In the genomic region with DNA sequence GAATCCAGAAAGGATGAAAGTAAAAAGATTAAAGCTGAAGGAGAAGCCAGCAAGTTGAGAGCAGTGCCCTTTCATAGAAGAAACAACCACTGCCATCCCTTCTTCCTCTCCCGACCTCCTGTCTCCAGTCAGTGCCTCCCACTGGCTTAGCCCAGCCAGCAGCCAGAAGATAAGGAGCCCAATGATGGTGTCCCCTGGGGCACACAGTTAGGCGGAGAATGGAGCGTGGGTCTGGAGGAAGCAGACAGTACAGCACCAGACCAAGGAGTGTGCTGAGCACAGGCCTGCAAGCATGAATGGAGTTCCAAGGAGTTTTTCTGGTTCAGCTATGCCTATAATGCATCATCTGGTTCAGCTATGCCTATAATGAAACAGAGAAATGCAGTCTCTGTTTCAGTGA, we compare ENCODE assay signal across 15 cellular contexts. TPM values are rescaled to one million over a fixed set of nuclear protein-coding genes. Genes with fewer than 3 reads are reported as not detected.
DNase-seq lines count a peak whose midpoint lies in the region; ATAC-seq, FAIRE-seq and TF ChIP-seq lines count a peak whose summit lies in the region.
"Had no signal": no experiment of that assay in that cellular context is flagged by ENCODE, and none has a peak within 500 bp of the region (broad histone marks: within the 10 kb centered on the region; RNA-seq: fewer than 3 reads in every experiment).

No MANE protein-coding gene starts in this region.

- H2AFZ ChIP-seq in K562 (ENCODE audit: low read depth, low read length) (no peak overlapping the region), MM.1S (ENCODE audit: low read length) (no peak overlapping the region)

- H3K36me3 ChIP-seq in right atrium auricular region (peaks cover 4% of the 10 kb centered on the region), K562 (ENCODE audit: control insufficient read depth, insufficient read depth, low read length) (no peaks in the 10 kb centered on the region; the same call in 2 of the 3 replicates), thyroid gland (no peaks in the 10 kb centered on the region), MM.1S (replicated peaks; ENCODE audit: insufficient read depth, low read length) (no peaks in the 10 kb centered on the region)

- FAIRE-seq in K562 (lab: Jason Lieb, UNC), result no peak

- no TSS peak for BruUV-seq in K562 (replicated peaks; lab: Mats Ljungman, UMichigan)

- no peaks in the 10 kb centered on the region for H3K9me3 ChIP-seq in right atrium auricular region
- H3K9me3 ChIP-seq in K562 (replicated peaks; ENCODE audit: control insufficient read depth, insufficient read depth, low read depth, low read length), result no peaks in the 10 kb centered on the region
- no peaks in the 10 kb centered on the region for H3K9me3 ChIP-seq in thyroid gland
- no peaks in the 10 kb centered on the region for H3K9me3 ChIP-seq in MM.1S (replicated peaks; ENCODE audit: insufficient read depth, low read length)
- H3K9me3 ChIP-seq: esophagus muscularis mucosa, sigmoid colon had no signal

- H3K27me3 ChIP-seq in right atrium auricular region (no peaks in the 10 kb centered on the region), K562 (ENCODE audit: control insufficient read depth in 2 of 2, insufficient read depth in 2 of 2, low read length in 2 of 2) (no peaks in the 10 kb centered on the region), thyroid gland (no peaks in the 10 kb centered on the region), MM.1S (replicated peaks; ENCODE audit: insufficient read depth, low read length) (no peaks in the 10 kb centered on the region)
- H3K27me3 ChIP-seq: esophagus muscularis mucosa, sigmoid colon had no signal

- ATAC-seq in Right ventricle myocardium inferior (peak; percentile 87), K562 (peak; percentile 80)
- ATAC-seq: activated CD4-positive, CD25-positive, alpha-beta regulatory T cell treated with anti-CD3 and anti-CD28 coated beads, Interleukin-2, amount 50 U/mL, for 24 hours had no signal

- H3K4me2 ChIP-seq in K562 (ENCODE audit: insufficient read depth, low read length) (no peak overlapping the region), MM.1S (ENCODE audit: low read depth, low read length) (no peak overlapping the region)

- no peaks in the 10 kb centered on the region for H3K9me1 ChIP-seq in K562 (ENCODE audit: control insufficient read depth, insufficient read depth, low read length)

- TF ChIP-seq POLR2A in K562 (conservative IDR thresholded peaks at IDR 0.05), result no peak
- TF ChIP-seq POLR2A in thyroid gland (IDR thresholded peaks at IDR 0.05), result no peak

- H3K9ac ChIP-seq in K562 (ENCODE audit: insufficient read depth in 1 of 2, low read depth in 2 of 2, low read length in 2 of 2), result no peak overlapping the region
- H3K9ac ChIP-seq in MM.1S (ENCODE audit: low read length), result no peak overlapping the region

- TF ChIP-seq RAD21 in K562 (CRISPR knock-in tag; conservative IDR thresholded peaks at IDR 0.05 in 1 of 2, IDR thresholded peaks at IDR 0.05 in 1 of 2), result no peak

- in situ Hi-C loops in K562 (cut with MboI), result no loop called here

- 0% methylated on average over 3 of the region's 3 CpGs for WGBS in K562 (ENCODE audit: insufficient coverage, low coverage, missing lambda C conversion rate)
- WGBS in thyroid gland, 2 donors, result 66 to 73% methylated on average over 3 of the region's 3 CpGs

- TF ChIP-seq CTCF in right atrium auricular region (IDR thresholded peaks at IDR 0.05), result no peak
- no peak for TF ChIP-seq CTCF in K562 (IDR thresholded peaks at IDR 0.05 in 2 of 3, conservative IDR thresholded peaks at IDR 0.05 in 1 of 3; ENCODE audit: insufficient read depth in 2 of 3, low read depth in 1 of 3, low read length in 3 of 3)
- no peak for TF ChIP-seq CTCF in thyroid gland (IDR thresholded peaks at IDR 0.05)
- TF ChIP-seq CTCF in MM.1S (IDR thresholded peaks at IDR 0.05; ENCODE audit: low read length), result no peak

- CTCF ChIA-PET in K562 (lab: Yijun Ruan, JAX; ENCODE audit: low intra/inter-chr PET ratio), result no interaction called here

- H3K27ac ChIP-seq in right atrium auricular region, result no peak overlapping the region
- H3K27ac ChIP-seq in K562 (ENCODE audit: extremely low read depth, low read depth, low read length), result no peak overlapping the region
- no peak overlapping the region for H3K27ac ChIP-seq in thyroid gland
- H3K27ac ChIP-seq in MM.1S (ENCODE audit: low read length), result no peak overlapping the region
- H3K27ac ChIP-seq: esophagus muscularis mucosa, sigmoid colon had no signal

- H3K79me2 ChIP-seq in K562 (ENCODE audit: control insufficient read depth, insufficient read depth, low read length) (no peaks in the 10 kb centered on the region), MM.1S (ENCODE audit: low read length) (no peaks in the 10 kb centered on the region)

- intact Hi-C loops in Right ventricle myocardium inferior (cut with DNase I) (no loop called here), K562 (cut with micrococcal nuclease) (no loop called here), thyroid gland (cut with DNase I) (no loop called here)

- DNase-seq in Right ventricle myocardium inferior (ENCODE audit: missing footprints) (no peak), right atrium auricular region (ENCODE audit: low spot score) (no peak), K562 (ENCODE audit: extremely low read depth in 1 of 4, low spot score in 3 of 4) (peak in 3 of 4 experiments; percentile 11 to 43 (median 36)), hepatic stellate cell (ENCODE audit: low spot score) (peak; percentile 24), thyroid gland (peak; percentile 15 to 17), mucosa of gallbladder (ENCODE audit: low spot score) (no peak), MM.1S (no peak)
- DNase-seq in activated effector memory CD4-positive, alpha-beta T cell treated with Interleukin-2 at 50 U/mL for 16 hours, result no peak
- DNase-seq: activated naive CD4-positive, alpha-beta T cell treated with anti-CD3 and anti-CD28 coated beads for 36 hours; Calu3; NCI-H1694 treated with DMSO at 0.1 percent for 48 hours; nucleus accumbens; sigmoid colon had no signal

- no peaks in the 10 kb centered on the region for H3F3A ChIP-seq in MM.1S (ENCODE audit: insufficient read depth, low read length)

- POLR2A ChIA-PET in K562 (lab: Yijun Ruan, JAX), result interaction anchor here (0.6 to 1.0 kb wide), 4 partner anchors 14 to 56 kb away, joined by 3 read pairs; no protein-coding TSS in a partner anchor

- no peak for TF ChIP-seq EP300 in K562 (IDR thresholded peaks at IDR 0.05; ENCODE audit: low read length)

- H3K9me2 ChIP-seq in MM.1S (replicated peaks; ENCODE audit: insufficient read depth, low read length), result no peaks in the 10 kb centered on the region

- no peak overlapping the region for H3K4me3 ChIP-seq in right atrium auricular region
- H3K4me3 ChIP-seq in K562, result no peak overlapping the region
- no peak overlapping the region for H3K4me3 ChIP-seq in thyroid gland (replicated peaks in 1 of 3)
- no peak overlapping the region for H3K4me3 ChIP-seq in MM.1S (ENCODE audit: low read length)
- H3K4me3 ChIP-seq: esophagus muscularis mucosa, sigmoid colon had no signal

- H3K4me1 ChIP-seq in right atrium auricular region, result peaks cover 0 to 16% of the 10 kb centered on the region in 2 donors
- H3K4me1 ChIP-seq in K562 (replicated peaks in 1 of 2; ENCODE audit: control insufficient read depth in 2 of 2, insufficient read depth in 2 of 2, low read length in 2 of 2), result peaks cover 0 to 11% of the 10 kb centered on the region in 2 experiments; a peak in 1 of 5 replicates
- H3K4me1 ChIP-seq in thyroid gland, result peaks cover 3 to 11% of the 10 kb centered on the region in 2 donors
- H3K4me1 ChIP-seq in MM.1S (ENCODE audit: low read length), result 0 out of 2 replicates have a peak, but pooled peaks cover under 1% of the 10 kb centered on the region

- H4K20me1 ChIP-seq in K562 (replicated peaks; ENCODE audit: control insufficient read depth, insufficient read depth, low read length) (no peaks in the 10 kb centered on the region), MM.1S (ENCODE audit: insufficient read depth, low read length) (no peaks in the 10 kb centered on the region)

TF ChIP-seq in K562, 482 proteins besides CTCF, POLR2A, EP300 and RAD21:
- TF ChIP-seq NFYB (IDR thresholded peaks at IDR 0.05; ENCODE audit: extremely low read depth, insufficient read length), result no peak
- no peak for TF ChIP-seq TRIM28 (IDR thresholded peaks at IDR 0.05)
- TF ChIP-seq CBFA2T3 (IDR thresholded peaks at IDR 0.05), result peak; percentile 18; the same call in 1 of the 2 replicates
- TF ChIP-seq KDM1A (IDR thresholded peaks at IDR 0.05), result peak in 1 of 2 experiments; percentile 9; a peak in 1 of 4 replicates
- TF ChIP-seq, protein P1, sequence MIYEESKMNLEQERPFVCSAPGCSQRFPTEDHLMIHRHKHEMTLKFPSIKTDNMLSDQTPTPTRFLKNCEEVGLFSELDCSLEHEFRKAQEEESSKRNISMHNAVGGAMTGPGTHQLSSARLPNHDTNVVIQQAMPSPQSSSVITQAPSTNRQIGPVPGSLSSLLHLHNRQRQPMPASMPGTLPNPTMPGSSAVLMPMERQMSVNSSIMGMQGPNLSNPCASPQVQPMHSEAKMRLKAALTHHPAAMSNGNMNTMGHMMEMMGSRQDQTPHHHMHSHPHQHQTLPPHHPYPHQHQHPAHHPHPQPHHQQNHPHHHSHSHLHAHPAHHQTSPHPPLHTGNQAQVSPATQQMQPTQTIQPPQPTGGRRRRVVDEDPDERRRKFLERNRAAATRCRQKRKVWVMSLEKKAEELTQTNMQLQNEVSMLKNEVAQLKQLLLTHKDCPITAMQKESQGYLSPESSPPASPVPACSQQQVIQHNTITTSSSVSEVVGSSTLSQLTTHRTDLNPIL (CRISPR knock-in tag; IDR thresholded peaks at IDR 0.05), result no peak
TF ChIP-seq in K562: peak in this region for 2.

RNA-seq across cellular contexts. Expression of a gene that starts 54.3 kb away (rescaled TPM):
- 43.3 TPM for total RNA-seq in Right ventricle myocardium inferior
- total RNA-seq in right atrium auricular region, result 10 to 100 TPM; 25.0 to 27.1 TPM
- 39.3 and 85.7 TPM in 2 replicates for total RNA-seq in K562 (2011; cell fraction: chromatin; rRNA removed; ENCODE audit: low replicate concordance)
- 26.1 and 28.3 TPM in 2 replicates for total RNA-seq in K562 (2011; cell fraction: nucleolus; rRNA removed)
- total RNA-seq in K562 (2011; cell fraction: nucleoplasm; rRNA removed), result 39.1 and 62.4 TPM in 2 replicates
- total RNA-seq in K562 (2014; rRNA removed), result 7.4 and 11.0 TPM in 2 replicates
- 10.8 and 13.7 TPM in 2 replicates for total RNA-seq in K562 (2014; rRNA removed; fragmentation: Illumina TruSeq; extraction: Trizol)
- total RNA-seq in K562 (2015; rRNA removed; fragmentation: Illumina TruSeq; extraction: Trizol), result 10.3 and 11.5 TPM in 2 replicates
- total RNA-seq in K562 (2021), result 17.6 and 18.8 TPM in 2 replicates
- polyA plus RNA-seq in K562 (2011; rRNA removed), result 5.8 and 7.4 TPM in 2 replicates
- 6.8 and 7.2 TPM in 2 replicates for polyA plus RNA-seq in K562 (2011; cell fraction: cytosol; rRNA removed)
- polyA plus RNA-seq in K562 (2011; cell fraction: nucleus; rRNA removed), result 10.6 and 12.9 TPM in 2 replicates
- polyA plus RNA-seq in K562 (2012), result 3.8 and 6.0 TPM in 2 replicates
- polyA plus RNA-seq in K562 (2014; fragmentation: Illumina TruSeq; extraction: Trizol), result 5.3 and 5.8 TPM in 2 replicates
- 10 to 100 TPM in 1 of 2 experiments, under 1 TPM in 1; 0.96 to 14.7 TPM for polyA plus RNA-seq in K562 (2014; fragmentation: Nextera tagmentation; extraction: Ambion mirVana)
- 6.9 and 7.3 TPM in 2 replicates for polyA plus RNA-seq in K562 (2014; rRNA removed)
- 20.1 and 24.7 TPM in 2 replicates for polyA minus RNA-seq in K562 (2011; rRNA and poly(A)+ RNA removed)
- 9.8 and 11.2 TPM in 2 replicates for polyA minus RNA-seq in K562 (2011; cell fraction: cytosol; rRNA and poly(A)+ RNA removed)
- 13.3 and 30.9 TPM in 2 replicates for polyA minus RNA-seq in K562 (2011; cell fraction: nucleus; rRNA and poly(A)+ RNA removed)
- total RNA-seq in thyroid gland, result 100 to 1,000 TPM in 2 of 4 donors, 10 to 100 TPM in 2; 46.1 to 202 (median 114) TPM
- total RNA-seq in mucosa of gallbladder, result 67.9 TPM

Comparison
In these comparisons a context has a peak if more than half of its experiments do, and no peak if none do; other contexts are left out.
1. DNase-seq: peak in K562 (3 of 4), hepatic stellate cell (single experiment) and thyroid gland (2 of 2); none in Right ventricle myocardium inferior (single experiment), right atrium auricular region (single experiment), activated effector memory CD4-positive, alpha-beta T cell treated with Interleukin-2 at 50 U/mL for 16 hours (single experiment), mucosa of gallbladder (single experiment) and MM.1S (single experiment).